In genomic region chr17:80618304-80618703, GRCh38 we compare ENCODE assay signal across 14 cellular contexts.
DNase-seq lines count a peak whose midpoint lies in the region; ATAC-seq and TF ChIP-seq lines count a peak whose summit lies in the region.
"Had no signal": no experiment of that assay in that cellular context is flagged by ENCODE, and none has a peak within 500 bp of the region (broad histone marks: within the 10 kb centered on the region; RNA-seq: fewer than 3 reads in every experiment).

No MANE protein-coding gene starts in this region.

- intact Hi-C loops in activated CD8-positive, alpha-beta T cell treated with anti-CD3 and anti-CD28 coated beads for 36 hours (cut with micrococcal nuclease) = no loop called here
- intact Hi-C loops in Caco-2 (cut with micrococcal nuclease; ENCODE audit: unreplicated experiment) (no loop called here), dorsolateral prefrontal cortex (cut with DNase I) (no loop called here)

- no peak overlapping the region for H3K4me3 Mint-ChIP-seq in activated CD8-positive, alpha-beta T cell treated with anti-CD3 and anti-CD28 coated beads for 36 hours
- no peak overlapping the region for H3K4me3 Mint-ChIP-seq in activated CD8-positive, alpha-beta T cell treated with anti-CD3 and anti-CD28 coated beads, Interleukin-2, amount 10 ng/mL, durations not matched to agents 7 days and 5 days
- no peak overlapping the region for H3K4me3 Mint-ChIP-seq in Caco-2 (ENCODE audit: unreplicated experiment)
- H3K4me3 Mint-ChIP-seq: B cell; CD4-positive, alpha-beta memory T cell had no signal

- H3K36me3 ChIP-seq in Caco-2 (ENCODE audit: control insufficient read depth, insufficient read depth, low read length) = no peaks in the 10 kb centered on the region

- H3K27me3 ChIP-seq in Caco-2 (replicated peaks; ENCODE audit: control insufficient read depth, insufficient read depth, low read length) = no peaks in the 10 kb centered on the region
- H3K27me3 ChIP-seq in dorsolateral prefrontal cortex = no peaks in the 10 kb centered on the region

- DNase-seq in activated CD8-positive, alpha-beta T cell treated with anti-CD3 and anti-CD28 coated beads for 36 hours = peak; percentile 53
- DNase-seq in activated CD8-positive, alpha-beta T cell treated with anti-CD3 and anti-CD28 coated beads, Interleukin-2, amount 10 ng/mL, durations not matched to agents 7 days and 5 days = no peak
- DNase-seq in Caco-2 (no peak), RWPE1 (ENCODE audit: low spot score) (no peak), dorsolateral prefrontal cortex (no peak), D341Med (ENCODE audit: low spot score) (no peak)
- DNase-seq: CD4-positive, alpha-beta memory T cell; GOT3; NCI-H1436 treated with DMSO at 0.1 percent for 48 hours; NCI-H2081; RPMI8226 had no signal

- peaks cover 41% of the 10 kb centered on the region for H3K4me1 ChIP-seq in Caco-2

- peak overlapping the region; percentile 62 for H3K27ac Mint-ChIP-seq in activated CD8-positive, alpha-beta T cell treated with anti-CD3 and anti-CD28 coated beads for 36 hours
- H3K27ac Mint-ChIP-seq in activated CD8-positive, alpha-beta T cell treated with anti-CD3 and anti-CD28 coated beads, Interleukin-2, amount 10 ng/mL, durations not matched to agents 7 days and 5 days = no peak overlapping the region
- H3K27ac Mint-ChIP-seq in Caco-2 (ENCODE audit: unreplicated experiment) = peak overlapping the region; percentile 81
- H3K27ac Mint-ChIP-seq: B cell had no signal

- TF ChIP-seq CTCF in activated CD8-positive, alpha-beta T cell treated with anti-CD3 and anti-CD28 coated beads for 36 hours (IDR thresholded peaks at IDR 0.05) = no peak
- TF ChIP-seq CTCF in Caco-2 (IDR thresholded peaks at IDR 0.05; ENCODE audit: insufficient read depth in 1 of 2, low read depth in 1 of 2, low read length in 1 of 2, severe bottlenecking in 1 of 2, unreplicated experiment in 1 of 2) = no peak
- no peak for TF ChIP-seq CTCF in RWPE1 (conservative IDR thresholded peaks at IDR 0.05; ENCODE audit: low read depth)
- TF ChIP-seq CTCF in dorsolateral prefrontal cortex (IDR thresholded peaks at IDR 0.05 in 54 of 56, conservative IDR thresholded peaks at IDR 0.05 in 2 of 56; ENCODE audit: low read depth in 1 of 56, partially characterized antibody in 56 of 56) = no peak

- CTCF ChIA-PET in activated CD8-positive, alpha-beta T cell treated with anti-CD3 and anti-CD28 coated beads for 36 hours (lab: Charles Lee) = interaction anchor here (1.2 to 1.5 kb wide), 2 partner anchors 13 to 281 kb away, joined by 3 to 4 read pairs; no protein-coding TSS in a partner anchor
- CTCF ChIA-PET in activated CD8-positive, alpha-beta T cell treated with anti-CD3 and anti-CD28 coated beads, Interleukin-2, amount 10 ng/mL, durations not matched to agents 7 days and 5 days (lab: Charles Lee) = interaction anchor here (1.3 kb wide), 1 partner anchor 12 kb away, joined by 5 read pairs; no protein-coding TSS in a partner anchor
- CTCF ChIA-PET in Caco-2 (lab: Charles Lee) (no interaction called here), RWPE1 (lab: Yijun Ruan, JAX) (interaction anchor here (0.7 kb wide), 1 partner anchor 12 kb away, joined by 3 read pairs; no protein-coding TSS in a partner anchor)

- H3K4me3 ChIP-seq in Caco-2 (ENCODE audit: low read depth, low read length) = no peak overlapping the region
- peak overlapping the region in 1 of 59 donors; percentile 2 for H3K4me3 ChIP-seq in dorsolateral prefrontal cortex

- peak overlapping the region; percentile 15; the same call in 1 of the 2 replicates for H3K27ac ChIP-seq in RWPE1
- peak overlapping the region in 54 of 59 donors; percentile 6 to 85 (median 62) for H3K27ac ChIP-seq in dorsolateral prefrontal cortex

- POLR2A ChIA-PET in activated CD8-positive, alpha-beta T cell treated with anti-CD3 and anti-CD28 coated beads for 36 hours (lab: Charles Lee) = no interaction called here
- POLR2A ChIA-PET in activated CD8-positive, alpha-beta T cell treated with anti-CD3 and anti-CD28 coated beads, Interleukin-2, amount 10 ng/mL, durations not matched to agents 7 days and 5 days (lab: Charles Lee) = no interaction called here
- POLR2A ChIA-PET in Caco-2 (lab: Charles Lee) = no interaction called here
- POLR2A ChIA-PET in RWPE1 (lab: Yijun Ruan, JAX; ENCODE audit: low non-redundant PET) = no interaction called here

- no peaks in the 10 kb centered on the region for H3K27me3 Mint-ChIP-seq in activated CD8-positive, alpha-beta T cell treated with anti-CD3 and anti-CD28 coated beads for 36 hours
- H3K27me3 Mint-ChIP-seq in activated CD8-positive, alpha-beta T cell treated with anti-CD3 and anti-CD28 coated beads, Interleukin-2, amount 10 ng/mL, durations not matched to agents 7 days and 5 days (ENCODE audit: low read depth) = no peaks in the 10 kb centered on the region
- no peaks in the 10 kb centered on the region for H3K27me3 Mint-ChIP-seq in Caco-2 (ENCODE audit: insufficient read depth, unreplicated experiment)
- H3K27me3 Mint-ChIP-seq: B cell; CD4-positive, alpha-beta memory T cell had no signal

- peaks cover 65% of the 10 kb centered on the region for H3K4me1 Mint-ChIP-seq in activated CD8-positive, alpha-beta T cell treated with anti-CD3 and anti-CD28 coated beads for 36 hours (ENCODE audit: low read depth)
- H3K4me1 Mint-ChIP-seq in activated CD8-positive, alpha-beta T cell treated with anti-CD3 and anti-CD28 coated beads, Interleukin-2, amount 10 ng/mL, durations not matched to agents 7 days and 5 days (ENCODE audit: low read depth) = peaks cover 71% of the 10 kb centered on the region
- H3K4me1 Mint-ChIP-seq in Caco-2 (ENCODE audit: low read depth, unreplicated experiment) = peaks cover 30% of the 10 kb centered on the region

- ATAC-seq in activated CD8-positive, alpha-beta T cell treated with anti-CD3 and anti-CD28 coated beads for 36 hours = peak; percentile 71
- ATAC-seq in activated CD8-positive, alpha-beta T cell treated with anti-CD3 and anti-CD28 coated beads, Interleukin-2, amount 10 ng/mL, durations not matched to agents 7 days and 5 days = no peak
- ATAC-seq in GM18870 (IDR thresholded peaks at IDR 0.05; ENCODE audit: unreplicated experiment) (no peak), GM19035 (IDR thresholded peaks at IDR 0.05; ENCODE audit: unreplicated experiment) (no peak)

- BruUV-seq in Caco-2 (replicated peaks; lab: Mats Ljungman, UMichigan) = no TSS peak

- H3K9me3 Mint-ChIP-seq in activated CD8-positive, alpha-beta T cell treated with anti-CD3 and anti-CD28 coated beads for 36 hours = no peaks in the 10 kb centered on the region
- no peaks in the 10 kb centered on the region for H3K9me3 Mint-ChIP-seq in activated CD8-positive, alpha-beta T cell treated with anti-CD3 and anti-CD28 coated beads, Interleukin-2, amount 10 ng/mL, durations not matched to agents 7 days and 5 days (ENCODE audit: insufficient read depth)
- no peaks in the 10 kb centered on the region for H3K9me3 Mint-ChIP-seq in Caco-2 (ENCODE audit: unreplicated experiment)
- H3K9me3 Mint-ChIP-seq: CD4-positive, alpha-beta memory T cell had no signal

- no peaks in the 10 kb centered on the region for H3K9me3 ChIP-seq in Caco-2

- H3K36me3 Mint-ChIP-seq in activated CD8-positive, alpha-beta T cell treated with anti-CD3 and anti-CD28 coated beads for 36 hours (ENCODE audit: low read depth) = no peaks in the 10 kb centered on the region
- peaks cover 19% of the 10 kb centered on the region for H3K36me3 Mint-ChIP-seq in activated CD8-positive, alpha-beta T cell treated with anti-CD3 and anti-CD28 coated beads, Interleukin-2, amount 10 ng/mL, durations not matched to agents 7 days and 5 days (ENCODE audit: low read depth)
- H3K36me3 Mint-ChIP-seq in Caco-2 (ENCODE audit: insufficient read depth, unreplicated experiment) = peaks cover 7% of the 10 kb centered on the region
- H3K36me3 Mint-ChIP-seq: CD4-positive, alpha-beta memory T cell had no signal
